24 cellular contexts compared by ENCODE assay signal in the genomic region with DNA sequence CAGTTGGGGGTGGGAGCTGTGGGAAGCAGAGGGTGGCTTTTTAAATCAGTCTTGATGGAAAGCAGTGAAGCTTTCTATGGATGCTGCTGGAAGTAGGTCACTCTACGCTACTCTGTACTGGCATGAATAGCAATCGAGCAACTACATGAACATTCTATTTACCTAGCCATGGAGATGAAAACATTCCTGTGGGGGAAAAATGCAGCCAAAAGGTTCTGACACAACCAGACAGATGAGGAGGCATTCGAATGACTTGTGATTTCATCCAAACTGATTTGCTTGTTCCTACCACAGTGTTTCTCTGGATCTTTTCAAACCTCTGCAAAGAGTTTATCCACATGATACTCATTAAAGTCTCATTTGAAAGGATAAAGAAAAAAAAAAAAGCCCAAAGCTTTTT.
"Had no signal": no experiment of that assay in that cellular context is flagged by ENCODE, and none has a peak within 500 bp of the region (broad histone marks: within the 10 kb centered on the region; RNA-seq: fewer than 3 reads in every experiment).

No MANE protein-coding gene starts in this region.

- DNase-seq: activated CD4-positive, alpha-beta T cell treated with anti-CD3 and anti-CD28 coated beads for 36 hours; activated CD4-positive, alpha-beta T cell treated with anti-CD3 and anti-CD28 coated beads, Interleukin-2, amount 50 U/mL, for 48 hours; activated naive CD8-positive, alpha-beta T cell treated with anti-CD3 and anti-CD28 coated beads for 36 hours; activated T-cell treated with anti-CD3 and anti-CD28 coated beads for 4 hours; amniotic stem cell; dermis blood vessel endothelial cell; effector memory CD8-positive, alpha-beta T cell; foreskin keratinocyte; glutamatergic neuron; left ventricle myocardium inferior; mucosa of descending colon; naive B cell; sigmoid colon; stimulated activated CD4-positive, alpha-beta T cell treated with anti-CD3 and anti-CD28 coated beads, Interleukin-4, amount 100 ng/mL, for 24 hours; stomach; SW 1271; T-helper 2 cell; upper lobe of left lung had no signal

- ATAC-seq: activated CD4-positive, alpha-beta T cell treated with anti-CD3 and anti-CD28 coated beads for 36 hours; effector memory CD8-positive, alpha-beta T cell; foreskin keratinocyte; mucosa of descending colon; stimulated activated effector memory CD8-positive, alpha-beta T cell treated with anti-CD3 and anti-CD28 coated beads, Interleukin-12 subunit alpha, Interleukin-12 subunit beta, amount 100 ng/mL, for 72 hours; WTC11 had no signal

- H3K4me1 Mint-ChIP-seq: activated CD4-positive, alpha-beta T cell treated with anti-CD3 and anti-CD28 coated beads for 36 hours; activated naive CD8-positive, alpha-beta T cell treated with anti-CD3 and anti-CD28 coated beads for 36 hours; memory B cell; naive B cell; stimulated activated effector memory CD8-positive, alpha-beta T cell treated with anti-CD3 and anti-CD28 coated beads, Interleukin-12 subunit alpha, Interleukin-12 subunit beta, amount 100 ng/mL, for 72 hours had no signal

- H3K4me3 Mint-ChIP-seq: activated CD4-positive, alpha-beta T cell treated with anti-CD3 and anti-CD28 coated beads for 36 hours; activated naive CD8-positive, alpha-beta T cell treated with anti-CD3 and anti-CD28 coated beads for 36 hours; activated T-helper 1 cell treated with anti-CD3 and anti-CD28 coated beads, Interleukin-12 subunit alpha, Interleukin-12 subunit beta, Interleukin-2, Interleukin-4 antibody, amounts not matched to agents 30 ng/mL and 10 ng/mL and 1 ng/mL, durations not matched to agents 14 hours and 24 hours and 36 hours; effector memory CD8-positive, alpha-beta T cell; memory B cell; naive B cell; neural crest cell; stimulated activated effector memory CD8-positive, alpha-beta T cell treated with anti-CD3 and anti-CD28 coated beads, Interleukin-12 subunit alpha, Interleukin-12 subunit beta, amount 100 ng/mL, for 72 hours; WTC11 had no signal

- H3K4me1 ChIP-seq: foreskin keratinocyte, sigmoid colon, upper lobe of left lung had no signal

- H3K9me3 Mint-ChIP-seq: activated naive CD8-positive, alpha-beta T cell treated with anti-CD3 and anti-CD28 coated beads for 36 hours; activated T-helper 1 cell treated with anti-CD3 and anti-CD28 coated beads, Interleukin-12 subunit alpha, Interleukin-12 subunit beta, Interleukin-2, Interleukin-4 antibody, amounts not matched to agents 30 ng/mL and 10 ng/mL and 1 ng/mL, durations not matched to agents 14 hours and 24 hours and 36 hours; memory B cell had no signal

- H3K4me3 ChIP-seq: left ventricle myocardium inferior, mucosa of descending colon, sigmoid colon, stomach, thoracic aorta, upper lobe of left lung had no signal

- H3K36me3 ChIP-seq: left ventricle myocardium inferior, sigmoid colon, stomach, thoracic aorta, upper lobe of left lung had no signal

- H3K27ac Mint-ChIP-seq: activated CD4-positive, alpha-beta T cell treated with anti-CD3 and anti-CD28 coated beads for 36 hours; activated naive CD8-positive, alpha-beta T cell treated with anti-CD3 and anti-CD28 coated beads for 36 hours; activated T-helper 1 cell treated with anti-CD3 and anti-CD28 coated beads, Interleukin-12 subunit alpha, Interleukin-12 subunit beta, Interleukin-2, Interleukin-4 antibody, amounts not matched to agents 30 ng/mL and 10 ng/mL and 1 ng/mL, durations not matched to agents 14 hours and 24 hours and 36 hours; effector memory CD8-positive, alpha-beta T cell; memory B cell; naive B cell; stimulated activated effector memory CD8-positive, alpha-beta T cell treated with anti-CD3 and anti-CD28 coated beads, Interleukin-12 subunit alpha, Interleukin-12 subunit beta, amount 100 ng/mL, for 72 hours; WTC11 had no signal

- H3K36me3 Mint-ChIP-seq: activated naive CD8-positive, alpha-beta T cell treated with anti-CD3 and anti-CD28 coated beads for 36 hours; memory B cell; naive B cell; stimulated activated effector memory CD8-positive, alpha-beta T cell treated with anti-CD3 and anti-CD28 coated beads, Interleukin-12 subunit alpha, Interleukin-12 subunit beta, amount 100 ng/mL, for 72 hours; WTC11 had no signal

- H3K27ac ChIP-seq: foreskin keratinocyte, left ventricle myocardium inferior, sigmoid colon, stomach, thoracic aorta, upper lobe of left lung had no signal

- H3K27me3 Mint-ChIP-seq: activated CD4-positive, alpha-beta T cell treated with anti-CD3 and anti-CD28 coated beads for 36 hours; activated naive CD8-positive, alpha-beta T cell treated with anti-CD3 and anti-CD28 coated beads for 36 hours; effector memory CD8-positive, alpha-beta T cell; memory B cell; naive B cell had no signal

- H3K9me3 ChIP-seq: left ventricle myocardium inferior, mucosa of descending colon, sigmoid colon, stomach, thoracic aorta, upper lobe of left lung had no signal

- H3K27me3 ChIP-seq: sigmoid colon, stomach, upper lobe of left lung had no signal
